8 cellular contexts compared by ENCODE assay signal in genomic region chr16:74123195-74123594, GRCh38.
"Had no signal": no experiment of that assay in that cellular context is flagged by ENCODE, and none has a peak within 500 bp of the region (broad histone marks: within the 10 kb centered on the region; RNA-seq: fewer than 3 reads in every experiment).

No MANE protein-coding gene starts in this region.

- DNase-seq: GDM1, GF-D8 had no signal

- H3K4me3 ChIP-seq: GM12878 had no signal

- FAIRE-seq: G401.6, GM12878, GM12891, GM12892, GM18507, GM19239 had no signal

- ATAC-seq: GM12878 had no signal
